In genomic region chr14:104968541-104969401, GRCh38 we compare ENCODE assay signal across 9 cellular contexts. TPM values are rescaled to one million over a fixed set of nuclear protein-coding genes. Genes with fewer than 3 reads are reported as not detected.
DNase-seq lines count a peak whose midpoint lies in the region; ATAC-seq and TF ChIP-seq lines count a peak whose summit lies in the region.
"Had no signal": no experiment of that assay in that cellular context is flagged by ENCODE, and none has a peak within 500 bp of the region (broad histone marks: within the 10 kb centered on the region; RNA-seq: fewer than 3 reads in every experiment).

No MANE protein-coding gene starts in this region.

- peaks cover 16% of the 10 kb centered on the region for H3K27me3 Mint-ChIP-seq in activated naive CD4-positive, alpha-beta T cell treated with anti-CD3 and anti-CD28 coated beads for 36 hours (ENCODE audit: low read depth)

- H3K27ac Mint-ChIP-seq in activated naive CD4-positive, alpha-beta T cell treated with anti-CD3 and anti-CD28 coated beads for 36 hours = no peak overlapping the region

- H3K9me3 Mint-ChIP-seq in activated naive CD4-positive, alpha-beta T cell treated with anti-CD3 and anti-CD28 coated beads for 36 hours = no peaks in the 10 kb centered on the region

- peaks cover 53% of the 10 kb centered on the region for H3K4me1 ChIP-seq in PC-9 (replicated peaks; ENCODE audit: insufficient read depth)

- no peaks in the 10 kb centered on the region for H3K36me3 Mint-ChIP-seq in activated naive CD4-positive, alpha-beta T cell treated with anti-CD3 and anti-CD28 coated beads for 36 hours (ENCODE audit: low read depth)

- H3K27ac ChIP-seq in PC-9 = no peak overlapping the region

- no peak overlapping the region for H3K4me3 Mint-ChIP-seq in activated naive CD4-positive, alpha-beta T cell treated with anti-CD3 and anti-CD28 coated beads for 36 hours

- peak; percentile 56 for DNase-seq in ELF-1 (ENCODE audit: low read depth, low spot score)
- DNase-seq in PC-9 = peak in 1 of 2 experiments; percentile 69
- peak; percentile 53 for DNase-seq in fibroblast of villous mesenchyme (ENCODE audit: low read depth)
- DNase-seq in renal cortical epithelial cell (ENCODE audit: low read depth) = peak; percentile 26
- no peak for DNase-seq in activated naive CD4-positive, alpha-beta T cell treated with anti-CD3 and anti-CD28 coated beads for 36 hours
- DNase-seq in cortex of kidney (lab: John Stamatoyannopoulos, UW) = no peak
- DNase-seq: NCI-H1092 had no signal

- H3K79me2 ChIP-seq in PC-9 (ENCODE audit: low read depth) = no peaks in the 10 kb centered on the region

- H4K20me1 ChIP-seq in PC-9 (ENCODE audit: insufficient read depth) = no peaks in the 10 kb centered on the region

- no TSS peak for BruUV-seq in PC-9 (replicated peaks; lab: Mats Ljungman, UMichigan)

- POLR2A ChIA-PET in PC-9 (lab: Charles Lee; ENCODE audit: unreplicated experiment) = interaction anchor here (0.6 to 0.7 kb wide), 4 partner anchors 52 to 1864 kb away, joined by 4 to 30 read pairs (median 6); partner anchors contain the start of gene CDCA4

- peaks cover 31% of the 10 kb centered on the region for H3F3A ChIP-seq in PC-9 (ENCODE audit: insufficient read depth, low read depth)

- H2AFZ ChIP-seq in PC-9 = no peak overlapping the region

- no peaks in the 10 kb centered on the region for H3K9me3 ChIP-seq in PC-9 (ENCODE audit: insufficient read depth, low read depth)

- intact Hi-C loops in PC-9 (cut with micrococcal nuclease; ENCODE audit: unreplicated experiment) = loop anchor here (5.0 kb wide), 1 partner anchor 36 kb away; no protein-coding TSS in a partner anchor
- intact Hi-C loops in activated naive CD4-positive, alpha-beta T cell treated with anti-CD3 and anti-CD28 coated beads for 36 hours (cut with micrococcal nuclease) = no loop called here

- no peak overlapping the region for H3K4me3 ChIP-seq in PC-9
- H3K4me3 ChIP-seq in fibroblast of villous mesenchyme (ENCODE audit: low read depth, low read length) = peak overlapping the region; percentile 54

- TF ChIP-seq CTCF in PC-9 (conservative IDR thresholded peaks at IDR 0.05) = 0 out of 2 replicates have a peak, but pooled peaks have one; percentile 34
- no peak for TF ChIP-seq CTCF in fibroblast of villous mesenchyme (IDR thresholded peaks at IDR 0.05; ENCODE audit: insufficient read depth, low read depth, low read length)

- H3K4me1 Mint-ChIP-seq in activated naive CD4-positive, alpha-beta T cell treated with anti-CD3 and anti-CD28 coated beads for 36 hours (ENCODE audit: low read depth) = no peaks in the 10 kb centered on the region

- 0 out of 2 replicates have a peak overlapping the region, but pooled peaks have one; percentile 49 for H3K4me2 ChIP-seq in PC-9

- no peak for ATAC-seq in HG03469 (IDR thresholded peaks at IDR 0.05; ENCODE audit: unreplicated experiment)
- ATAC-seq in GM19467 (IDR thresholded peaks at IDR 0.05; ENCODE audit: unreplicated experiment) = no peak

- CTCF ChIA-PET in PC-9 (lab: Charles Lee) = interaction anchor here (0.6 to 0.9 kb wide), 4 partner anchors 36 to 1904 kb away, joined by 3 read pairs; no protein-coding TSS in a partner anchor
- CTCF ChIA-PET in activated naive CD4-positive, alpha-beta T cell treated with anti-CD3 and anti-CD28 coated beads for 36 hours (lab: Charles Lee) = interaction anchor here (1.2 kb wide), 1 partner anchor 78 kb away, joined by 3 read pairs; no protein-coding TSS in a partner anchor

- no peaks in the 10 kb centered on the region for H3K9me2 ChIP-seq in PC-9 (ENCODE audit: insufficient read depth)

- H3K27me3 ChIP-seq in PC-9 (ENCODE audit: insufficient read depth, low read depth) = no peaks in the 10 kb centered on the region

- H3K36me3 ChIP-seq in PC-9 (ENCODE audit: low read depth) = no peaks in the 10 kb centered on the region

RNA-seq across cellular contexts. Expression of gene AHNAK2, which starts 9.4 kb away (rescaled TPM):
- total RNA-seq in PC-9 (2021) = 30.8 and 38.9 TPM in 2 replicates
- total RNA-seq in fibroblast of villous mesenchyme = 32.2 and 32.4 TPM in 2 replicates
- total RNA-seq in renal cortical epithelial cell = 33.2 and 60.5 TPM in 2 replicates
- under 1 TPM; 0.10 TPM for total RNA-seq in activated naive CD4-positive, alpha-beta T cell treated with anti-CD3 and anti-CD28 coated beads for 36 hours

RNA-seq across cellular contexts. Expression of gene CLBA1, which starts 16.8 kb away (rescaled TPM):
- total RNA-seq in PC-9 (2021) (12.5 and 12.6 TPM in 2 replicates), fibroblast of villous mesenchyme (5.8 and 6.9 TPM in 2 replicates), renal cortical epithelial cell (8.7 and 17.8 TPM in 2 replicates)
- total RNA-seq in activated naive CD4-positive, alpha-beta T cell treated with anti-CD3 and anti-CD28 coated beads for 36 hours = under 1 TPM; 0.40 to 0.43 TPM

RNA-seq across cellular contexts. Expression of gene PLD4, which starts 44.1 kb away (rescaled TPM):
- total RNA-seq in PC-9 (2021) = 0.05 TPM in 1 of 2 replicates, not detected in the other
- under 0.01 TPM in 1 of 2 replicates, not detected in the other for total RNA-seq in fibroblast of villous mesenchyme
- 0.05 TPM in 1 of 2 replicates, not detected in the other for total RNA-seq in renal cortical epithelial cell
- total RNA-seq in activated naive CD4-positive, alpha-beta T cell treated with anti-CD3 and anti-CD28 coated beads for 36 hours = not detected

RNA-seq across cellular contexts. Expression of gene CDCA4, which starts 52.1 kb away (rescaled TPM):
- 24.9 and 27.7 TPM in 2 replicates for total RNA-seq in PC-9 (2021)
- total RNA-seq in fibroblast of villous mesenchyme = 22.2 and 22.5 TPM in 2 replicates
- total RNA-seq in renal cortical epithelial cell = 8.8 and 43.6 TPM in 2 replicates
- 10 to 100 TPM; 59.6 to 60.4 TPM for total RNA-seq in activated naive CD4-positive, alpha-beta T cell treated with anti-CD3 and anti-CD28 coated beads for 36 hours

Comparison
In these comparisons a context has a peak if more than half of its experiments do, and no peak if none do; other contexts are left out.
1. DNase-seq: peak in ELF-1 (single experiment), fibroblast of villous mesenchyme (single experiment) and renal cortical epithelial cell (single experiment); none in activated naive CD4-positive, alpha-beta T cell treated with anti-CD3 and anti-CD28 coated beads for 36 hours (single experiment) and cortex of kidney (single experiment).
2. RNA of gene AHNAK2, which starts 9.4 kb away (total RNA-seq): 33.2 to 60.5 TPM in renal cortical epithelial cell, 32.2 to 32.4 TPM in fibroblast of villous mesenchyme and 30.8 to 38.9 TPM in PC-9; 0.10 TPM in activated naive CD4-positive, alpha-beta T cell treated with anti-CD3 and anti-CD28 coated beads for 36 hours; every median in the first group is over 10 times any median in the second.